In genomic region chr1:243946946-243947345, GRCh38 we compare ENCODE assay signal across 8 cellular contexts.
DNase-seq lines count a peak whose midpoint lies in the region; ATAC-seq and TF ChIP-seq lines count a peak whose summit lies in the region.

No MANE protein-coding gene starts in this region.

- no peaks in the 10 kb centered on the region for H3K9me3 Mint-ChIP-seq in nephron progenitor cell

- peaks cover 10% of the 10 kb centered on the region for H3K27me3 Mint-ChIP-seq in nephron progenitor cell (ENCODE audit: low read depth, poor library complexity)

- no peaks in the 10 kb centered on the region for H3K36me3 ChIP-seq in left ventricle myocardium inferior
- H3K36me3 ChIP-seq in right atrium auricular region, result no peaks in the 10 kb centered on the region

- H3K4me3 Mint-ChIP-seq in nephron progenitor cell, result no peak overlapping the region

- no peak overlapping the region for H3K27ac ChIP-seq in left ventricle myocardium inferior (replicated peaks)
- no peak overlapping the region for H3K27ac ChIP-seq in right atrium auricular region

- intact Hi-C loops in left ventricle myocardium inferior (cut with micrococcal nuclease), result no loop called here

- ATAC-seq in GM19455 (IDR thresholded peaks at IDR 0.05; ENCODE audit: unreplicated experiment) (no peak), HG02571 (IDR thresholded peaks at IDR 0.05; ENCODE audit: unreplicated experiment) (no peak)

- in situ Hi-C loops in astrocyte of the cerebellum (cut with HindIII; ENCODE audit: low sequenced_read_pairs), result no loop called here

- no peak overlapping the region for H3K27ac Mint-ChIP-seq in nephron progenitor cell

- H3K36me3 Mint-ChIP-seq in nephron progenitor cell (ENCODE audit: low read depth), result no peaks in the 10 kb centered on the region

- peaks cover 33% of the 10 kb centered on the region for H3K27me3 ChIP-seq in left ventricle myocardium inferior (ENCODE audit: low read depth)
- H3K27me3 ChIP-seq in right atrium auricular region, result no peaks in the 10 kb centered on the region

- H3K4me3 ChIP-seq in left ventricle myocardium inferior (no peak overlapping the region), right atrium auricular region (no peak overlapping the region), astrocyte of the cerebellum (ENCODE audit: low read depth, low read length) (no peak overlapping the region)

- H3K9me3 ChIP-seq in left ventricle myocardium inferior (replicated peaks) (no peaks in the 10 kb centered on the region), right atrium auricular region (no peaks in the 10 kb centered on the region)

- H3K4me1 ChIP-seq in left ventricle myocardium inferior (no peaks in the 10 kb centered on the region), right atrium auricular region (no peaks in the 10 kb centered on the region)

- TF ChIP-seq CTCF in left ventricle myocardium inferior (IDR thresholded peaks at IDR 0.05; ENCODE audit: borderline replicate concordance) (peak; percentile 50), right atrium auricular region (IDR thresholded peaks at IDR 0.05) (peak in 1 of 2 donors; percentile 51), astrocyte of the cerebellum (IDR thresholded peaks at IDR 0.05; ENCODE audit: low read depth, low read length, missing control alignments) (peak; percentile 23), nephron progenitor cell (IDR thresholded peaks at IDR 0.05) (peak; percentile 38)

- H3K4me1 Mint-ChIP-seq in nephron progenitor cell, result peaks cover 24% of the 10 kb centered on the region

- DNase-seq in left ventricle myocardium inferior (no peak), right atrium auricular region (ENCODE audit: low spot score) (no peak), OCI-M1 (lab: John Stamatoyannopoulos, UW) (peak; percentile 4), astrocyte of the cerebellum (ENCODE audit: low read depth) (no peak), nephron progenitor cell (no peak), NCI-H1105 (lab: John Stamatoyannopoulos, UW) (no peak)
